Comparison of ENCODE assay signal across 8 cellular contexts in the genomic region with DNA sequence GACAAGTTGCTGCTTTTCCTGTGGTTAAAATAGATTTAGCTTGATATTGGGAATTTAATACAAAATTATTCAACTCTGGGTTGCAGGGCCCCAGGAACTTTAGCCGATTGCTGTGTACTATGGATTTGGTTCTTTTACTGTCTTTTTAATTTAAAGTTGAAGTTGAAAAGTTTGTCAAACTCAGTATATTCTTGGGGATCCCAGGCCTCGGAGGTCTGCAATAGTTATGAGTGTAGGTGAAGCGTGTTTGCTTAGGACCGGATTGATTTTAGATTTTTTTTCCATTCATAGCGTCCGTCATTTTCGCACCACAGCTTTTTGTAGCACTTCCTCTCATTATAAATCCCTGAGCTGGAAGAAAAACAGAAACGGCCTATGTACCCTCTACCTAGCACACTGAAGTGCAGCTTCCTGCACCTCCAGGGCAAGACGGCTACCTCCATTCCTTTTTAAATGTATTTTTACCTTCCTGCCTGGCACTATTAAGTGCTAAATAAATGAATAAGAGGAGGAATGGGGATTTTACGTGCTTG. TPM values are rescaled to one million over a fixed set of nuclear protein-coding genes. Genes with fewer than 3 reads are reported as not detected.
A peak's percentile ranks its signal among the peaks of the same experiment; 100 is the strongest.
DNase-seq lines count a peak whose midpoint lies in the region; ATAC-seq and TF ChIP-seq lines count a peak whose summit lies in the region.

No MANE protein-coding gene starts in this region.

- no peaks in the 10 kb centered on the region for H3K9me3 Mint-ChIP-seq in activated CD8-positive, alpha-beta T cell treated with anti-CD3 and anti-CD28 coated beads, Interleukin-2, amount 10 ng/mL, durations not matched to agents 7 days and 5 days (ENCODE audit: insufficient read depth)

- peaks cover 5 to 15% (median 9%) of the 10 kb centered on the region in 9 donors for H3K4me1 ChIP-seq in heart right ventricle

- H3K27ac ChIP-seq in KOPT-K1 (ENCODE audit: low read depth, low read length, poor library complexity, severe bottlenecking) (peak overlapping the region; percentile 93), heart right ventricle (peak overlapping the region; percentile 86 to 96 (median 93))

- intact Hi-C loops in heart right ventricle (cut with DNase I) (loop anchor here in 1 of 10 donors (5.0 kb wide), 1 partner anchor 130 kb away; no protein-coding TSS in a partner anchor), sciatic nerve (cut with DNase I) (no loop called here)

- POLR2A ChIA-PET in activated CD8-positive, alpha-beta T cell treated with anti-CD3 and anti-CD28 coated beads, Interleukin-2, amount 10 ng/mL, durations not matched to agents 7 days and 5 days (lab: Charles Lee), result interaction anchor here (0.6 to 3.0 kb wide), 22 partner anchors 9 to 1124 kb away, joined by 3 to 40 read pairs (median 4); partner anchors contain the start of gene NEIL3

- ATAC-seq in GM21367 (IDR thresholded peaks at IDR 0.05; ENCODE audit: unreplicated experiment) (peak; percentile 10), heart right ventricle (peak in 4 of 8 donors; percentile 6 to 29 (median 27)), sciatic nerve (peak; percentile 7)
- peak; percentile 3 for ATAC-seq in activated CD8-positive, alpha-beta T cell treated with anti-CD3 and anti-CD28 coated beads, Interleukin-2, amount 10 ng/mL, durations not matched to agents 7 days and 5 days

- CTCF ChIA-PET in activated CD8-positive, alpha-beta T cell treated with anti-CD3 and anti-CD28 coated beads, Interleukin-2, amount 10 ng/mL, durations not matched to agents 7 days and 5 days (lab: Charles Lee), result interaction anchor here (0.7 to 2.1 kb wide), 9 partner anchors 31 to 192 kb away, joined by 3 to 12 read pairs (median 4); partner anchors contain the start of gene NEIL3

- DNase-seq in GM03348 (ENCODE audit: low spot score) (peak; percentile 7), heart right ventricle (no peak), sciatic nerve (ENCODE audit: low spot score) (no peak), NCI-H187 (lab: John Stamatoyannopoulos, UW) (no peak), NCI-H1930 (lab: John Stamatoyannopoulos, UW) (no peak)
- peak; percentile 37 for DNase-seq in activated CD8-positive, alpha-beta T cell treated with anti-CD3 and anti-CD28 coated beads, Interleukin-2, amount 10 ng/mL, durations not matched to agents 7 days and 5 days

- H3K27ac Mint-ChIP-seq in activated CD8-positive, alpha-beta T cell treated with anti-CD3 and anti-CD28 coated beads, Interleukin-2, amount 10 ng/mL, durations not matched to agents 7 days and 5 days, result peak overlapping the region; percentile 94

- H3K27me3 ChIP-seq in heart right ventricle, result no peaks in the 10 kb centered on the region

- H3K4me1 Mint-ChIP-seq in activated CD8-positive, alpha-beta T cell treated with anti-CD3 and anti-CD28 coated beads, Interleukin-2, amount 10 ng/mL, durations not matched to agents 7 days and 5 days (ENCODE audit: low read depth), result peaks cover 21% of the 10 kb centered on the region

- peak overlapping the region; percentile 85 for H3K4me3 Mint-ChIP-seq in activated CD8-positive, alpha-beta T cell treated with anti-CD3 and anti-CD28 coated beads, Interleukin-2, amount 10 ng/mL, durations not matched to agents 7 days and 5 days

- peak overlapping the region; percentile 36 to 75 (median 66) for H3K4me3 ChIP-seq in heart right ventricle

- TF ChIP-seq CTCF in heart right ventricle (IDR thresholded peaks at IDR 0.05), result no peak

- 6 to 7% methylated on average over 10 of the region's 10 CpGs for WGBS in heart right ventricle, 2 donors

- H3K36me3 ChIP-seq in KOPT-K1 (ENCODE audit: insufficient read depth, low read length), result peaks cover 10% of the 10 kb centered on the region
- H3K36me3 ChIP-seq in heart right ventricle, result peaks cover 0 to 23% (median 0%) of the 10 kb centered on the region in 9 donors

- peaks cover 23% of the 10 kb centered on the region for H3K36me3 Mint-ChIP-seq in activated CD8-positive, alpha-beta T cell treated with anti-CD3 and anti-CD28 coated beads, Interleukin-2, amount 10 ng/mL, durations not matched to agents 7 days and 5 days (ENCODE audit: low read depth)

- no peaks in the 10 kb centered on the region for H3K27me3 Mint-ChIP-seq in activated CD8-positive, alpha-beta T cell treated with anti-CD3 and anti-CD28 coated beads, Interleukin-2, amount 10 ng/mL, durations not matched to agents 7 days and 5 days (ENCODE audit: low read depth)

- H3K9me3 ChIP-seq in KOPT-K1 (ENCODE audit: insufficient read depth, low read length, poor library complexity, severe bottlenecking) (no peaks in the 10 kb centered on the region), heart right ventricle (no peaks in the 10 kb centered on the region)

RNA-seq across cellular contexts. Expression of gene AGA, which starts 0.5 kb away (rescaled TPM):
- total RNA-seq in activated CD8-positive, alpha-beta T cell treated with anti-CD3 and anti-CD28 coated beads, Interleukin-2, amount 10 ng/mL, durations not matched to agents 7 days and 5 days, result 10 to 100 TPM; 26.8 to 27.4 TPM
- total RNA-seq in heart right ventricle (10 to 100 TPM in 2 of 10 donors, 1 to 10 TPM in 8; 4.1 to 12.7 (median 9.1) TPM), sciatic nerve (11.3 TPM)
- polyA plus RNA-seq in heart right ventricle, result 1 to 10 TPM; 4.3 to 4.9 TPM

Comparison
In these comparisons a context has a peak if more than half of its experiments do, and no peak if none do; other contexts are left out.
1. DNase-seq: peak in GM03348 (single experiment) and activated CD8-positive, alpha-beta T cell treated with anti-CD3 and anti-CD28 coated beads, Interleukin-2, amount 10 ng/mL, durations not matched to agents 7 days and 5 days (single experiment); none in heart right ventricle (0 of 2), sciatic nerve (single experiment), NCI-H187 (0 of 2) and NCI-H1930 (0 of 2).